In genomic region chr11:65027213-65028067, GRCh38 we compare ENCODE assay signal across 8 cellular contexts. TPM values are rescaled to one million over a fixed set of nuclear protein-coding genes. Genes with fewer than 3 reads are reported as not detected.
DNase-seq lines count a peak whose midpoint lies in the region; ATAC-seq and TF ChIP-seq lines count a peak whose summit lies in the region.

A gene with protein sequence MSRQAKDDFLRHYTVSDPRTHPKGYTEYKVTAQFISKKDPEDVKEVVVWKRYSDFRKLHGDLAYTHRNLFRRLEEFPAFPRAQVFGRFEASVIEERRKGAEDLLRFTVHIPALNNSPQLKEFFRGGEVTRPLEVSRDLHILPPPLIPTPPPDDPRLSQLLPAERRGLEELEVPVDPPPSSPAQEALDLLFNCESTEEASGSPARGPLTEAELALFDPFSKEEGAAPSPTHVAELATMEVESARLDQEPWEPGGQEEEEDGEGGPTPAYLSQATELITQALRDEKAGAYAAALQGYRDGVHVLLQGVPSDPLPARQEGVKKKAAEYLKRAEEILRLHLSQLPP (plus strand): TSS chr11:65027439. CDS start chr11:65027538, 99 bp downstream.

- no peaks in the 10 kb centered on the region for H3K9me2 ChIP-seq in OCI-LY1 (ENCODE audit: low read depth, low read length)

- peak within 1 kb of the TSS; percentile 65 for H3K27ac ChIP-seq in OCI-LY1 (ENCODE audit: low read depth, low read length, poor library complexity, severe bottlenecking)

- no peaks in the 10 kb centered on the region for H3K27me3 ChIP-seq in OCI-LY1 (ENCODE audit: insufficient read depth, low read length)
- no peaks in the 10 kb centered on the region for H3K27me3 ChIP-seq in mononuclear cell (ENCODE audit: insufficient read depth, low read length)

- H3K4me3 ChIP-seq in OCI-LY1 (ENCODE audit: low read depth, low read length, poor library complexity, severe bottlenecking), result peak within 1 kb of the TSS; percentile 70
- H3K4me3 ChIP-seq in mononuclear cell (ENCODE audit: low read length), result peak within 1 kb of the TSS; percentile 55

- H3K4me1 ChIP-seq in OCI-LY1 (ENCODE audit: insufficient read depth, low read length, severe bottlenecking) (peaks cover 16% of the 10 kb centered on the region), mononuclear cell (ENCODE audit: insufficient read depth, low read length) (peaks cover 21% of the 10 kb centered on the region)

- no peaks in the 10 kb centered on the region; the same call in 1 of the 2 replicates for H3K36me3 ChIP-seq in OCI-LY1 (ENCODE audit: insufficient read depth, low read length)

- ATAC-seq in GM21515 (IDR thresholded peaks at IDR 0.05; ENCODE audit: unreplicated experiment), result peak; percentile 75

- TF ChIP-seq CTCF in OCI-LY1 (IDR thresholded peaks at IDR 0.05; ENCODE audit: low read length), result no peak; the same call in 1 of the 2 replicates

- no peaks in the 10 kb centered on the region for H3K79me2 ChIP-seq in OCI-LY1 (ENCODE audit: insufficient read depth, low read length)

- H3F3A ChIP-seq in OCI-LY1 (ENCODE audit: insufficient read depth, low read length), result no peaks in the 10 kb centered on the region

- H3K4me2 ChIP-seq in OCI-LY1 (ENCODE audit: low read length), result peak within 1 kb of the TSS; percentile 92

- H3K9me3 ChIP-seq in OCI-LY1 (ENCODE audit: low read length) (no peaks in the 10 kb centered on the region), mononuclear cell (ENCODE audit: low read depth, low read length) (no peaks in the 10 kb centered on the region)

- no peaks in the 10 kb centered on the region for H4K20me1 ChIP-seq in OCI-LY1 (ENCODE audit: insufficient read depth, low read length)

- H3K9ac ChIP-seq in OCI-LY1 (ENCODE audit: low read length), result peak within 1 kb of the TSS; percentile 83

- DNase-seq in DMS 273 treated with DMSO at 0.1 percent for 48 hours (lab: John Stamatoyannopoulos, UW) (peak; percentile 87), HuH-7 (ENCODE audit: low spot score) (peak; percentile 78), epidermal melanocyte (ENCODE audit: insufficient read length, low spot score) (peak; percentile 94)
- DNase-seq in activated CD8-positive, alpha-beta memory T cell treated with anti-CD3 and anti-CD28 coated beads, Interleukin-2, amount 50 U/mL, for 48 hours, result peak; percentile 90
- DNase-seq in stimulated activated CD8-positive, alpha-beta memory T cell treated with anti-CD3 and anti-CD28 coated beads, Interleukin-4, amount 100 ng/mL, for 1 hour (ENCODE audit: low read depth in 2 of 2, low spot score in 1 of 2), result peak; percentile 79 to 82

- peak within 1 kb of the TSS; percentile 75; the same call in 1 of the 2 replicates for H2AFZ ChIP-seq in OCI-LY1 (ENCODE audit: low read length)

RNA-seq across cellular contexts. Expression of the gene that starts here (rescaled TPM):
- total RNA-seq in mononuclear cell, result 12.9 TPM

Comparison
In these comparisons a context has a peak if more than half of its experiments do, and no peak if none do; other contexts are left out.
1. Peak in every context shown above with its lines: DNase-seq, ATAC-seq, H3K4me3 ChIP-seq and H3K27ac ChIP-seq.